Comparison of ENCODE assay signal across 13 cellular contexts in genomic region chr3:141959921-141960554, GRCh38.
DNase-seq lines count a peak whose midpoint lies in the region; ATAC-seq and TF ChIP-seq lines count a peak whose summit lies in the region.
"Had no signal": no experiment of that assay in that cellular context is flagged by ENCODE, and none has a peak within 500 bp of the region (broad histone marks: within the 10 kb centered on the region; RNA-seq: fewer than 3 reads in every experiment).

No MANE protein-coding gene starts in this region.

- H3K27ac ChIP-seq in subcutaneous abdominal adipose tissue (ENCODE audit: low read depth, low read length), result peak overlapping the region; percentile 73

- H3K9me3 ChIP-seq in subcutaneous abdominal adipose tissue (ENCODE audit: control insufficient read depth in 5 of 5, low read length in 5 of 5), result no peaks in the 10 kb centered on the region

- peaks cover 0 to 14% (median 4%) of the 10 kb centered on the region in 5 donors for H3K4me1 ChIP-seq in subcutaneous abdominal adipose tissue (ENCODE audit: control insufficient read depth in 5 of 5, insufficient read depth in 5 of 5, low read length in 5 of 5)

- peak overlapping the region; percentile 87 for H3K27ac Mint-ChIP-seq in MCF 10A (ENCODE audit: low read depth, unreplicated experiment)

- POLR2A ChIA-PET in MCF 10A (lab: Yijun Ruan, JAX), result interaction anchor here (0.7 to 1.5 kb wide), 10 partner anchors 9 to 82 kb away, joined by 3 to 6 read pairs (median 4); no protein-coding TSS in a partner anchor

- ATAC-seq in HG03139 (IDR thresholded peaks at IDR 0.05; ENCODE audit: unreplicated experiment) (no peak), HG03432 (IDR thresholded peaks at IDR 0.05; ENCODE audit: unreplicated experiment) (no peak)
- ATAC-seq: esophagus mucosa had no signal

- no peaks in the 10 kb centered on the region for H3K27me3 Mint-ChIP-seq in MCF 10A (ENCODE audit: insufficient read depth, unreplicated experiment)
- H3K27me3 Mint-ChIP-seq: naive B cell had no signal

- intact Hi-C loops in MCF 10A (cut with micrococcal nuclease), result loop anchor here (1.0 to 5.0 kb wide), 2 partner anchors 67 to 167 kb away; no protein-coding TSS in a partner anchor

- TF ChIP-seq CTCF in HFF-Myc (IDR thresholded peaks at IDR 0.05; ENCODE audit: low read depth, low read length, missing control alignments) (no peak), MCF 10A (IDR thresholded peaks at IDR 0.05; ENCODE audit: unreplicated experiment) (no peak)

- peaks cover 35% of the 10 kb centered on the region for H3K36me3 Mint-ChIP-seq in MCF 10A (ENCODE audit: insufficient read depth, unreplicated experiment)

- H3K36me3 ChIP-seq in subcutaneous abdominal adipose tissue (ENCODE audit: control insufficient read depth in 5 of 5, insufficient read depth in 5 of 5, low read length in 5 of 5), result peaks cover 8 to 20% (median 16%) of the 10 kb centered on the region in 5 donors

- no TSS peak for BruUV-seq in MCF 10A (replicated peaks; lab: Mats Ljungman, UMichigan)

- H3K4me3 ChIP-seq in HFF-Myc (replicated peaks; ENCODE audit: low read depth, low read length) (no peak overlapping the region), subcutaneous abdominal adipose tissue (ENCODE audit: low read depth in 1 of 5, low read length in 5 of 5) (no peak overlapping the region)

- peak overlapping the region in 1 of 5 donors; percentile 60 for H3K9ac ChIP-seq in subcutaneous abdominal adipose tissue (ENCODE audit: low read length in 5 of 5)

- peak; percentile 15 for DNase-seq in HFF-Myc (ENCODE audit: extremely low read depth, low read depth)
- peak; percentile 76 for DNase-seq in MCF 10A (ENCODE audit: unreplicated experiment)
- DNase-seq in hepatic stellate cell (ENCODE audit: low spot score), result peak; percentile 60
- no peak for DNase-seq in NCI-H2196 treated with DMSO at 0.1 percent for 48 hours (lab: John Stamatoyannopoulos, UW; ENCODE audit: unreplicated experiment)
- DNase-seq in DMS53 (lab: John Stamatoyannopoulos, UW), result no peak
- DNase-seq: DMS79; naive B cell; NCI-H526; stimulated activated CD4-positive, alpha-beta T cell treated with anti-CD3 and anti-CD28 coated beads, Interleukin-4, amount 100 ng/mL, for 4 hours had no signal

- no peaks in the 10 kb centered on the region for H3K27me3 ChIP-seq in subcutaneous abdominal adipose tissue (ENCODE audit: control insufficient read depth in 5 of 5, insufficient read depth in 4 of 5, low read length in 5 of 5)

- peak overlapping the region; percentile 10 for H3K4me3 Mint-ChIP-seq in MCF 10A (ENCODE audit: unreplicated experiment)
- H3K4me3 Mint-ChIP-seq: naive B cell had no signal

- peaks cover 12% of the 10 kb centered on the region for H3K4me1 Mint-ChIP-seq in MCF 10A (ENCODE audit: insufficient read depth, unreplicated experiment)

- CTCF ChIA-PET in MCF 10A (lab: Yijun Ruan, JAX), result interaction anchor here (0.6 to 1.1 kb wide), 4 partner anchors 95 to 383 kb away, joined by 3 to 6 read pairs (median 4); no protein-coding TSS in a partner anchor

- H3K9me3 Mint-ChIP-seq in MCF 10A (ENCODE audit: unreplicated experiment), result no peaks in the 10 kb centered on the region
- H3K9me3 Mint-ChIP-seq: naive B cell had no signal

Comparison
In these comparisons a context has a peak if more than half of its experiments do, and no peak if none do; other contexts are left out.
1. DNase-seq: peak in HFF-Myc (single experiment), MCF 10A (single experiment) and hepatic stellate cell (single experiment); none in NCI-H2196 treated with DMSO at 0.1 percent for 48 hours (single experiment) and DMS53 (single experiment).